In genomic region chr1:36323636-36324321, GRCh38 we compare ENCODE assay signal across 8 cellular contexts. TPM values are rescaled to one million over a fixed set of nuclear protein-coding genes. Genes with fewer than 3 reads are reported as not detected.
DNase-seq lines count a peak whose midpoint lies in the region; ATAC-seq, FAIRE-seq and TF ChIP-seq lines count a peak whose summit lies in the region.

TSS of gene EVA1B (minus strand) at chr1:36323645. CDS start at chr1:36323037, 608 bp downstream.

- H3K4me1 Mint-ChIP-seq in CD4-positive, CD25-positive, alpha-beta regulatory T cell, result peaks cover 0 to 31% (median 14%) of the 10 kb centered on the region in 4 donors
- peaks cover 27% of the 10 kb centered on the region for H3K4me1 Mint-ChIP-seq in activated naive CD8-positive, alpha-beta T cell (ENCODE audit: low read depth)

- peak within 1 kb of the TSS; percentile 76 to 92 (median 84) for H3K4me3 Mint-ChIP-seq in CD4-positive, CD25-positive, alpha-beta regulatory T cell
- peak within 1 kb of the TSS; percentile 81 for H3K4me3 Mint-ChIP-seq in activated naive CD8-positive, alpha-beta T cell

- H2AFZ ChIP-seq in PC-3 (ENCODE audit: low read length), result peak within 1 kb of the TSS; percentile 67

- TF ChIP-seq CTCF in PC-3 (conservative IDR thresholded peaks at IDR 0.05; ENCODE audit: low read depth, low read length) (no peak), pancreas (IDR thresholded peaks at IDR 0.05) (no peak)

- BruUV-seq in PC-3 (replicated peaks; lab: Mats Ljungman, UMichigan), result no TSS peak

- peak; percentile 32 to 74 (median 52) for DNase-seq in CD4-positive, CD25-positive, alpha-beta regulatory T cell
- peak; percentile 54 for DNase-seq in PC-3
- peak; percentile 91 for DNase-seq in Right ventricle myocardium superior
- DNase-seq in pancreas, result peak; percentile 49 to 82 (median 66)
- no peak for DNase-seq in erythroblast (lab: John Stamatoyannopoulos, UW)
- no peak for DNase-seq in NCI-H524 (lab: John Stamatoyannopoulos, UW)

- WGBS in pancreas, 2 donors, result 2 to 5% methylated on average over 31 to 34 of the region's 35 CpGs

- no peaks in the 10 kb centered on the region for H3K36me3 Mint-ChIP-seq in CD4-positive, CD25-positive, alpha-beta regulatory T cell
- H3K36me3 Mint-ChIP-seq in activated naive CD8-positive, alpha-beta T cell, result no peaks in the 10 kb centered on the region

- no peaks in the 10 kb centered on the region for H3K36me3 ChIP-seq in CD4-positive, CD25-positive, alpha-beta regulatory T cell (ENCODE audit: control insufficient read depth, insufficient read depth, low read length)
- H3K36me3 ChIP-seq in PC-3 (ENCODE audit: low read depth, low read length), result no peaks in the 10 kb centered on the region
- no peaks in the 10 kb centered on the region for H3K36me3 ChIP-seq in pancreas

- peak; percentile 14 to 38 for ATAC-seq in CD4-positive, CD25-positive, alpha-beta regulatory T cell (ENCODE audit: low read depth in 2 of 2)
- ATAC-seq in GM21619 (IDR thresholded peaks at IDR 0.05; ENCODE audit: unreplicated experiment), result peak; percentile 44
- ATAC-seq in PC-3, result peak; percentile 75
- peak; percentile 66 for ATAC-seq in Right ventricle myocardium superior (ENCODE audit: poor library complexity)
- peak; percentile 70 to 80 (median 72) for ATAC-seq in pancreas

- no peak for FAIRE-seq in pancreas (lab: Jason Lieb, UNC)

- no peaks in the 10 kb centered on the region for H3K79me2 ChIP-seq in PC-3 (ENCODE audit: low read length)

- H3K9me3 ChIP-seq in CD4-positive, CD25-positive, alpha-beta regulatory T cell (ENCODE audit: control insufficient read depth in 2 of 2, low read length in 2 of 2), result no peaks in the 10 kb centered on the region
- H3K9me3 ChIP-seq in PC-3 (ENCODE audit: low read length), result no peaks in the 10 kb centered on the region
- no peaks in the 10 kb centered on the region for H3K9me3 ChIP-seq in pancreas

- H3K4me3 ChIP-seq in CD4-positive, CD25-positive, alpha-beta regulatory T cell (ENCODE audit: low read depth, low read length), result peak within 1 kb of the TSS; percentile 83
- H3K4me3 ChIP-seq in PC-3 (ENCODE audit: low read length) (peak within 1 kb of the TSS; percentile 79), pancreas (peak within 1 kb of the TSS; percentile 53 to 70 (median 58))

- no peak for TF ChIP-seq POLR2A in erythroblast (IDR thresholded peaks at IDR 0.05; ENCODE audit: low read length)

- peak within 1 kb of the TSS; percentile 14 for H3K27ac ChIP-seq in CD4-positive, CD25-positive, alpha-beta regulatory T cell (ENCODE audit: insufficient read depth, low read length, poor library complexity, severe bottlenecking)
- H3K27ac ChIP-seq in PC-3 (ENCODE audit: low read length) (no peak within 1 kb of the TSS), pancreas (peak within 1 kb of the TSS in 3 of 4 donors; percentile 2 to 57 (median 56))

- H3K27ac Mint-ChIP-seq in CD4-positive, CD25-positive, alpha-beta regulatory T cell, result peak within 1 kb of the TSS; percentile 75 to 85 (median 79)
- no peak within 1 kb of the TSS for H3K27ac Mint-ChIP-seq in activated naive CD8-positive, alpha-beta T cell

- CTCF ChIA-PET in PC-3 (lab: Charles Lee), result no interaction called here

- H3K9me2 ChIP-seq in PC-3 (replicated peaks; ENCODE audit: low read length), result no peaks in the 10 kb centered on the region

- peak within 1 kb of the TSS; percentile 46; the same call in 1 of the 2 replicates for H3K9ac ChIP-seq in PC-3 (ENCODE audit: low read length)

- H3K4me1 ChIP-seq in CD4-positive, CD25-positive, alpha-beta regulatory T cell (ENCODE audit: control insufficient read depth, insufficient read depth, low read length, poor library complexity, severe bottlenecking), result peaks cover 33% of the 10 kb centered on the region
- H3K4me1 ChIP-seq in PC-3 (ENCODE audit: insufficient read depth, low read length) (peaks cover 22% of the 10 kb centered on the region), pancreas (peaks cover 0 to 7% (median 0%) of the 10 kb centered on the region in 3 donors)

- peak within 1 kb of the TSS; percentile 95 for H3K4me2 ChIP-seq in PC-3 (ENCODE audit: low read length)

- no peaks in the 10 kb centered on the region for H3F3A ChIP-seq in PC-3 (ENCODE audit: low read length, unreplicated experiment)

- no peaks in the 10 kb centered on the region for H4K20me1 ChIP-seq in PC-3 (ENCODE audit: low read length)

- H3K27me3 Mint-ChIP-seq in CD4-positive, CD25-positive, alpha-beta regulatory T cell, result peaks cover 13% of the 10 kb centered on the region
- H3K27me3 Mint-ChIP-seq in activated naive CD8-positive, alpha-beta T cell, result peaks cover under 1% of the 10 kb centered on the region

- intact Hi-C loops in PC-3 (cut with micrococcal nuclease) (no loop called here), Right ventricle myocardium superior (cut with DNase I) (no loop called here), pancreas (cut with DNase I) (no loop called here)

- POLR2A ChIA-PET in PC-3 (lab: Charles Lee; ENCODE audit: unreplicated experiment), result interaction anchor here (0.7 kb wide), 1 partner anchor 63 kb away, joined by 3 read pairs; no protein-coding TSS in a partner anchor

- no peaks in the 10 kb centered on the region for H3K27me3 ChIP-seq in CD4-positive, CD25-positive, alpha-beta regulatory T cell (ENCODE audit: control insufficient read depth, insufficient read depth, low read length)
- H3K27me3 ChIP-seq in PC-3 (ENCODE audit: low read length), result no peaks in the 10 kb centered on the region
- H3K27me3 ChIP-seq in pancreas, result no peaks in the 10 kb centered on the region

- no peaks in the 10 kb centered on the region for H3K9me3 Mint-ChIP-seq in CD4-positive, CD25-positive, alpha-beta regulatory T cell
- H3K9me3 Mint-ChIP-seq in activated naive CD8-positive, alpha-beta T cell (ENCODE audit: low read depth), result no peaks in the 10 kb centered on the region

RNA-seq across cellular contexts. Expression of gene EVA1B, which starts in this region (rescaled TPM):
- total RNA-seq in CD4-positive, CD25-positive, alpha-beta regulatory T cell, result 12.7 TPM
- 10 to 100 TPM in 3 of 4 donors, 1 to 10 TPM in 1; 8.7 to 18.0 (median 12.9) TPM for polyA plus RNA-seq in CD4-positive, CD25-positive, alpha-beta regulatory T cell
- total RNA-seq in PC-3 (2014; rRNA removed) (89.1 and 104 TPM in 2 replicates), Right ventricle myocardium superior (10.8 TPM), pancreas (10 to 100 TPM in 1 of 6 donors, 1 to 10 TPM in 5; 3.3 to 11.4 (median 3.9) TPM)
- polyA plus RNA-seq in pancreas, result 10 to 100 TPM; 13.3 to 14.0 TPM

Comparison
In these comparisons a context has a peak if more than half of its experiments do, and no peak if none do; other contexts are left out.
1. DNase-seq: peak in CD4-positive, CD25-positive, alpha-beta regulatory T cell (3 of 3), PC-3 (single experiment), Right ventricle myocardium superior (single experiment) and pancreas (6 of 6); none in erythroblast (0 of 2) and NCI-H524 (0 of 2).
2. Peak in every context shown above with its lines, with median percentiles within 50 percentile points of each other: ATAC-seq and H3K4me3 ChIP-seq.